ENCODE assay signal across 8 cellular contexts in genomic region chr14:75515631-75515999, GRCh38. TPM values are rescaled to one million over a fixed set of nuclear protein-coding genes. Genes with fewer than 3 reads are reported as not detected.
DNase-seq lines count a peak whose midpoint lies in the region; ATAC-seq, FAIRE-seq and TF ChIP-seq lines count a peak whose summit lies in the region.

No MANE protein-coding gene starts in this region.

- peak overlapping the region; percentile 90 for H3K4me3 Mint-ChIP-seq in memory B cell

- no peaks in the 10 kb centered on the region for H3K9me3 ChIP-seq in Peyer's patch

- no peaks in the 10 kb centered on the region for H3K36me3 Mint-ChIP-seq in memory B cell

- H3K27me3 ChIP-seq in Peyer's patch = no peaks in the 10 kb centered on the region

- TF ChIP-seq POLR2A in Peyer's patch (IDR thresholded peaks at IDR 0.05) = no peak

- peak in 2 of 3 donors; percentile 74 to 77 for DNase-seq in Peyer's patch
- DNase-seq in memory B cell (ENCODE audit: low spot score in 2 of 2) = peak; percentile 56 to 73
- DNase-seq in NCI-H524 treated with DMSO at 0.1 percent for 48 hours (lab: John Stamatoyannopoulos, UW) = no peak
- DNase-seq in RCC 7860 (ENCODE audit: low spot score) = no peak
- DNase-seq in NCI-H2081 (lab: John Stamatoyannopoulos, UW) = no peak
- DNase-seq in NK-92 treated with Interleukin-12 subunit alpha and Interleukin-12 subunit beta, amount 100 ng/mL, for 24 hours (lab: John Stamatoyannopoulos, UW) = no peak

- ATAC-seq in GM18517 (IDR thresholded peaks at IDR 0.05; ENCODE audit: unreplicated experiment) (peak; percentile 44), HG02571 (IDR thresholded peaks at IDR 0.05; ENCODE audit: unreplicated experiment) (peak; percentile 26), memory B cell (ENCODE audit: low read depth) (peak; percentile 88)

- H3K4me1 ChIP-seq in Peyer's patch = peaks cover 0 to 6% (median 4%) of the 10 kb centered on the region in 4 donors

- peaks cover 30% of the 10 kb centered on the region for H3K4me1 Mint-ChIP-seq in memory B cell

- no peaks in the 10 kb centered on the region for H3K36me3 ChIP-seq in Peyer's patch

- no peak for TF ChIP-seq CTCF in Peyer's patch (IDR thresholded peaks at IDR 0.05)

- peaks cover 4% of the 10 kb centered on the region for H3K9me3 Mint-ChIP-seq in memory B cell

- peak overlapping the region; percentile 20 to 41 (median 32) for H3K4me3 ChIP-seq in Peyer's patch

- peak overlapping the region in 3 of 4 donors; percentile 20 to 73 (median 47) for H3K27ac ChIP-seq in Peyer's patch

- H3K27ac Mint-ChIP-seq in memory B cell = peak overlapping the region; percentile 88

- no peak for FAIRE-seq in RCC 7860 (lab: Jason Lieb, UNC)

- no peaks in the 10 kb centered on the region for H3K27me3 Mint-ChIP-seq in memory B cell

RNA-seq across cellular contexts. Expression of gene BATF, which starts 6.7 kb away (rescaled TPM):
- total RNA-seq in Peyer's patch = 10 to 100 TPM in 1 of 4 donors, 1 to 10 TPM in 2, not detected in 1; 3.1 to 28.1 (median 5.9) TPM

Comparison
In these comparisons a context has a peak if more than half of its experiments do, and no peak if none do; other contexts are left out.
1. ATAC-seq: peak in every context shown above with its lines; median percentile 88 in memory B cell; 44 in GM18517; 26 in HG02571.
2. DNase-seq: peak in Peyer's patch (2 of 3) and memory B cell (2 of 2); none in NCI-H524 treated with DMSO at 0.1 percent for 48 hours (single experiment), RCC 7860 (single experiment), NCI-H2081 (0 of 2) and NK-92 treated with Interleukin-12 subunit alpha and Interleukin-12 subunit beta, amount 100 ng/mL, for 24 hours (single experiment).